ENCODE assay signal across 12 cellular contexts in the genomic region with DNA sequence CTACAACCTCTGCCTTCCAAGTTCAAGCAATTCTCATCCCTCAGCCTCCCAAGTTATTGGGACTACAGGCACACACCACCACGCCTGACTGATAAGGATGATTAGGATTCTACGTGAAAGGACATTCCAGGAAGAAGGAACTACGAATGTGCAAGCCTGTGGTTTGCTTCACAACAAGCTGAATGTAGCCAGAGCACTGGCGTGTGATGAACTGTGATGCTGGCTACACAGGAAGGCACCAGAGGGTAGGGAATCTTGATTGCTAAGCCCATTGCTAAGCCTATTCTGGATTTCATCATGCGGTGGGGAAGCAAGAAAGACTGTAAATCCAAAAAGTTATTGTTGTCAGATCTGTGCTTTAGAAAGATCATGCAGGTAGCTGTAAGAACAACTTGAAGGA.
"Had no signal": no experiment of that assay in that cellular context is flagged by ENCODE, and none has a peak within 500 bp of the region (broad histone marks: within the 10 kb centered on the region; RNA-seq: fewer than 3 reads in every experiment).

No MANE protein-coding gene starts in this region.

- DNase-seq: activated CD4-positive, alpha-beta memory T cell treated with anti-CD3 and anti-CD28 coated beads for 36 hours; activated CD4-positive, alpha-beta T cell treated with anti-CD3 and anti-CD28 coated beads for 1 hour; activated gamma-delta T cell treated with Interleukin-2 at 50 U/mL for 16 hours; activated T-cell treated with anti-CD3 and anti-CD28 coated beads, Interleukin-2, amount 50 U/mL, for 72 hours; effector memory CD8-positive, alpha-beta T cell; head of caudate nucleus; left ventricle myocardium superior; ovary; stimulated activated CD4-positive, alpha-beta T cell treated with anti-CD3 and anti-CD28 coated beads, Interleukin-4, amount 100 ng/mL, for 24 hours; stimulated activated naive CD8-positive, alpha-beta T cell treated with anti-CD3 and anti-CD28 coated beads, Interleukin-15, amount 100 ng/mL, for 72 hours; testis had no signal

- H3K27ac ChIP-seq: epithelial cell of prostate, ovary, testis had no signal

- H3K36me3 ChIP-seq: ovary had no signal

- H3K4me3 ChIP-seq: ovary, testis had no signal

- H3K9me3 ChIP-seq: ovary, testis had no signal

- H3K27me3 ChIP-seq: ovary, testis had no signal

- H3K4me1 ChIP-seq: testis had no signal

- ATAC-seq: activated T-cell treated with anti-CD3 and anti-CD28 coated beads, Interleukin-2, amount 50 U/mL, for 72 hours; effector memory CD8-positive, alpha-beta T cell; left ventricle myocardium superior; stimulated activated naive CD8-positive, alpha-beta T cell treated with anti-CD3 and anti-CD28 coated beads, Interleukin-15, amount 100 ng/mL, for 72 hours had no signal
